Comparison of ENCODE assay signal across 11 cellular contexts in genomic region chr9:69946800-69947437, GRCh38.
DNase-seq lines count a peak whose midpoint lies in the region; ATAC-seq and TF ChIP-seq lines count a peak whose summit lies in the region.
"Had no signal": no experiment of that assay in that cellular context is flagged by ENCODE, and none has a peak within 500 bp of the region (broad histone marks: within the 10 kb centered on the region; RNA-seq: fewer than 3 reads in every experiment).

No MANE protein-coding gene starts in this region.

- peaks cover 6% of the 10 kb centered on the region for H3K27me3 ChIP-seq in left ventricle myocardium inferior (ENCODE audit: low read depth)
- H3K27me3 ChIP-seq in upper lobe of right lung: no peaks in the 10 kb centered on the region

- H3K36me3 ChIP-seq in left ventricle myocardium inferior: no peaks in the 10 kb centered on the region
- no peaks in the 10 kb centered on the region for H3K36me3 ChIP-seq in upper lobe of right lung

- peaks cover 4% of the 10 kb centered on the region for H3K4me1 ChIP-seq in left ventricle myocardium inferior
- H3K4me1 ChIP-seq in upper lobe of right lung: no peaks in the 10 kb centered on the region

- H3K9me3 Mint-ChIP-seq in endothelial cell (ENCODE audit: unreplicated experiment): no peaks in the 10 kb centered on the region
- H3K9me3 Mint-ChIP-seq: T-helper 1 cell treated with Interleukin-12 subunit alpha and Interleukin-12 subunit beta and Interleukin-4 antibody, amounts not matched to agents 30 μg/mL and 1 μg/mL, for 36 hours had no signal

- H3K4me1 Mint-ChIP-seq in endothelial cell (ENCODE audit: unreplicated experiment): no peaks in the 10 kb centered on the region

- H3K4me3 ChIP-seq in left ventricle myocardium inferior (no peak overlapping the region), upper lobe of right lung (no peak overlapping the region)

- intact Hi-C loops in Right ventricle myocardium inferior (cut with DNase I): no loop called here
- intact Hi-C loops in left ventricle myocardium inferior (cut with micrococcal nuclease): no loop called here
- intact Hi-C loops in upper lobe of right lung (cut with DNase I): no loop called here

- DNase-seq in Right ventricle myocardium inferior (ENCODE audit: missing footprints): no peak
- no peak for DNase-seq in left ventricle myocardium inferior
- peak; percentile 57 for DNase-seq in amniotic stem cell (lab: John Stamatoyannopoulos, UW)
- DNase-seq in iris pigment epithelial cell (ENCODE audit: low read depth): peak; percentile 91
- DNase-seq in upper lobe of right lung: no peak
- DNase-seq in endothelial cell (ENCODE audit: low spot score): no peak
- no peak for DNase-seq in NCI-H524 (lab: John Stamatoyannopoulos, UW)
- DNase-seq: activated T-cell treated with anti-CD3 and anti-CD28 coated beads, Interleukin-2, amount 50 U/mL, for 4 hours had no signal

- H3K4me3 Mint-ChIP-seq in endothelial cell (ENCODE audit: unreplicated experiment): no peak overlapping the region
- H3K4me3 Mint-ChIP-seq: activated T-cell treated with anti-CD3 and anti-CD28 coated beads, Interleukin-2, amount 50 U/mL, for 4 hours; stimulated activated naive CD8-positive, alpha-beta T cell treated with anti-CD3 and anti-CD28 coated beads, Interleukin-15, Interleukin-2, amounts not matched to agents 100 ng/mL and 50 ng/mL, for 24 hours; T-helper 1 cell treated with Interleukin-12 subunit alpha and Interleukin-12 subunit beta and Interleukin-4 antibody, amounts not matched to agents 30 μg/mL and 1 μg/mL, for 36 hours had no signal

- H3K27ac ChIP-seq in left ventricle myocardium inferior (replicated peaks) (no peak overlapping the region), upper lobe of right lung (no peak overlapping the region)

- TF ChIP-seq CTCF in left ventricle myocardium inferior (IDR thresholded peaks at IDR 0.05; ENCODE audit: borderline replicate concordance) (no peak), upper lobe of right lung (IDR thresholded peaks at IDR 0.05) (no peak), endothelial cell (IDR thresholded peaks at IDR 0.05; ENCODE audit: unreplicated experiment) (no peak)

- H3K27me3 Mint-ChIP-seq in endothelial cell (ENCODE audit: unreplicated experiment): no peaks in the 10 kb centered on the region

- ATAC-seq in Right ventricle myocardium inferior (peak; percentile 71), upper lobe of right lung (peak; percentile 55), GM21381 (IDR thresholded peaks at IDR 0.05; ENCODE audit: unreplicated experiment) (no peak)
- ATAC-seq: activated T-cell treated with anti-CD3 and anti-CD28 coated beads, Interleukin-2, amount 50 U/mL, for 4 hours had no signal

- no peaks in the 10 kb centered on the region for H3K36me3 Mint-ChIP-seq in endothelial cell (ENCODE audit: low read depth, unreplicated experiment)

- no peak overlapping the region for H3K27ac Mint-ChIP-seq in endothelial cell (ENCODE audit: unreplicated experiment)
- H3K27ac Mint-ChIP-seq: stimulated activated naive CD8-positive, alpha-beta T cell treated with anti-CD3 and anti-CD28 coated beads, Interleukin-15, Interleukin-2, amounts not matched to agents 100 ng/mL and 50 ng/mL, for 24 hours; T-helper 1 cell treated with Interleukin-12 subunit alpha and Interleukin-12 subunit beta and Interleukin-4 antibody, amounts not matched to agents 30 μg/mL and 1 μg/mL, for 36 hours had no signal

- H3K9me3 ChIP-seq in left ventricle myocardium inferior (replicated peaks) (no peaks in the 10 kb centered on the region), upper lobe of right lung (no peaks in the 10 kb centered on the region)

Comparison
In these comparisons a context has a peak if more than half of its experiments do, and no peak if none do; other contexts are left out.
1. DNase-seq: peak in amniotic stem cell (single experiment) and iris pigment epithelial cell (single experiment); none in Right ventricle myocardium inferior (single experiment), left ventricle myocardium inferior (single experiment), upper lobe of right lung (single experiment), endothelial cell (single experiment) and NCI-H524 (0 of 2).